1 cellular context compared by ENCODE assay signal in the genomic region with DNA sequence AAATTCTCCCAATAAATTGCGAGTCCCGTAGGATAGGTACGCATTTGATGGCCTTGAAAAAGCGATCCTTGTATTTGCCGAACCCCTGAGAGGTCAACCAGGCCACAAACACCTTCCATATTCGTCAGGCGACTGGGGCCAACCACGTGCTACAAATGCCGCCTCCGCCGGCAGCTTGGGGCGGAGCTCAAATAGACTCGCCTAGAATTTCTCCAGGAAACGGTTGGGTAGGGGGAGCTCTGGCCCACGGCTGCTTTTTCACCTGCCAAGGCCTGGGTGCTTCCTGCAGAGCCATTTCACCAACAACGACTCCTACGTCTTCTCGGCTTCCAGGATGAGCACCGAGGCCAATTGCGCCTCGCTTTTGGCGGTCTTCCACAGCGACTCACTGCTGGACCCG.
TF ChIP-seq lines count a peak whose summit lies in the region.

No MANE protein-coding gene starts in this region.

TF ChIP-seq in WTC11, 78 proteins besides CTCF, POLR2A, EP300 and RAD21 (continued from another document):
- TF ChIP-seq AFF4 (CRISPR knock-in tag; IDR thresholded peaks at IDR 0.05; ENCODE audit: borderline replicate concordance) (no peak), RORB (CRISPR knock-in tag; IDR thresholded peaks at IDR 0.05) (no peak), ZNF263 (CRISPR knock-in tag; IDR thresholded peaks at IDR 0.05; ENCODE audit: low read depth) (no peak), NFE2L1 (CRISPR knock-in tag; IDR thresholded peaks at IDR 0.05) (no peak)
TF ChIP-seq in WTC11: peak in this region for 0.
